22 cellular contexts compared by ENCODE assay signal in the genomic region with DNA sequence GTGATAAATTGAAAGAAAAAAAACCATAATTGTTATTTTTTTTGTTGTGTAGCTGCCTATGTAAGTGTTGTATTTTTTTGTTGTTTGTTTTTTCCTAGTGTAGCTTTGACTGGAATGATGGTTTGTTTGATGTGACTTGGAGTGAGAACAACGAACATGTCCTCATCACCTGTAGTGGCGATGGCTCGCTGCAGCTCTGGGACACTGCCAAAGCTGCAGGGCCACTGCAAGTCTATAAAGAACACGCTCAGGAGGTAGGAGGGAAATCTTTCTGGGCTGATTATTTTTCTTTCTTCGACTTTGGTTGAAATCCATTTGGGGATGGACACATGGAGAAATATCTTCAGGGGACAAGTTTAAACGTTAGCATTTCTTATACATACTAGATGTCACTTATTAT.
"Had no signal": no experiment of that assay in that cellular context is flagged by ENCODE, and none has a peak within 500 bp of the region (broad histone marks: within the 10 kb centered on the region; RNA-seq: fewer than 3 reads in every experiment).

No MANE protein-coding gene starts in this region.

- H3K27me3 ChIP-seq: foreskin keratinocyte, hepatocyte, pancreas, spleen, stomach had no signal

- H3K4me3 Mint-ChIP-seq: endodermal cell, natural killer cell had no signal

- H3K4me3 ChIP-seq: coronary artery, hepatocyte, mucosa of descending colon, pancreas, prostate gland, spleen, stomach, thoracic aorta had no signal

- H3K27ac Mint-ChIP-seq: natural killer cell had no signal

- H3K9me3 ChIP-seq: pancreas, prostate gland, thoracic aorta had no signal

- ATAC-seq: foreskin keratinocyte, left colon, mucosa of descending colon, natural killer cell, pancreas, sciatic nerve had no signal

- H3K27ac ChIP-seq: coronary artery, foreskin keratinocyte, hepatocyte, pancreas, prostate gland, spleen, stomach, thoracic aorta had no signal

- H3K4me1 ChIP-seq: foreskin keratinocyte, prostate gland had no signal

- DNase-seq: effector CD4-positive, alpha-beta T cell; endodermal cell; erythroblast; foreskin keratinocyte; kidney; left colon; mucosa of descending colon; natural killer cell; occipital lobe; spleen; stimulated activated CD4-positive, alpha-beta T cell treated with anti-CD3 and anti-CD28 coated beads, Interleukin-2, amount 100 ng/mL, for 24 hours; stimulated activated CD4-positive, alpha-beta T cell treated with anti-CD3 and anti-CD28 coated beads, Interleukin-4, amount 100 ng/mL, for 4 hours; stimulated activated naive CD4-positive, alpha-beta T cell; stomach; substantia nigra; trophoblast cell had no signal

- H3K36me3 ChIP-seq: pancreas, prostate gland had no signal
